In the genomic region with DNA sequence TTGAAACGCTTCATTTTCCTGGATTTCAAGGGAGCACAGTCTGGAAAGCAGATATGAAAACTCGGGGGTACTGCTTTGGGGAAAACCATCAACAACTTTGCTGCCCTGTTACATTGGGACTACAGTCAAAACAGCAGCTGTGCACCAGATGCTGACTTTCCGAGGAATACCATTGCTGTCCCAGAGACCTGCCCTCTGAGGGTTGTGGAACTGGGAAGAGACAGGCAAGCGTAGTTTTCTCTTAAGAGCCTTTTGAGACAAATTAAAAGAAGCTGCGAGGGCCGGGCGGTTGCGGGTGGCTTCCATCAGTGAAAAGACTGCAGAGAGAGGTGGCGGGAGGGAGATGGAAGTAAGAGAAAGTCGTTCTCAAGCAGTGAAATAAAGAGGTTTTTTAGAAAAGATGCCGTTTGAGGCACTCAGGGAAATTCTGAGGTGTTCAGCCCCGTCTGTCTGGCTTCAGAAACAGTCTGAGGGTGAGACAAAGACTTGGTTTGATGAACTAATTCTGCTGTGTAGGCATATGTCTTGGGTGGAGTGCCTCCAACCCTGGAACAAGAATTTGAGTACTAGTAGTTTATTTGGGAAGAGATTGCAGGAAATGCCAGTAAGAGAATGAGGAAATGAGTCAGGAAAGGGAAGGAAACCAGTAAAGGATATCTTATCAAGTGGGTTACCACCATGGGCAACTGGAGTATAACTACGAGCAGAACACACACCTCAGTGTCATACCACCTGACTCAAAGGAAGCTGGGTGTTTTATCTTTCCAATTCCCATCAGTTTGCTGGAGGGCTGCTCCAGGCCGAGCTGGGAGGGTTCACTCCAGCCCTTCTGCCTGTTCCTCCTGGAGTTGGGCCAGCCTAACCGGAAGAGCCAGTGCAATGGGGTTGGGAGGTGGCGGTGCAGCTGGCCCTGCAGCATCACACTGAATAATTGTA, we compare ENCODE assay signal across 8 cellular contexts.
DNase-seq lines count a peak whose midpoint lies in the region; ATAC-seq and TF ChIP-seq lines count a peak whose summit lies in the region.

No MANE protein-coding gene starts in this region.

- no peak overlapping the region for H3K4me3 Mint-ChIP-seq in activated B cell treated with CpG ODN at 0.5 μM for 24 hours

- H3K27me3 Mint-ChIP-seq in activated B cell treated with CpG ODN at 0.5 μM for 24 hours, result no peaks in the 10 kb centered on the region

- H3K27ac Mint-ChIP-seq in activated B cell treated with CpG ODN at 0.5 μM for 24 hours, result peak overlapping the region; percentile 82

- DNase-seq in ELF-1 (ENCODE audit: low read depth, low spot score) (peak; percentile 66), activated B cell treated with CpG ODN at 0.5 μM for 24 hours (no peak), heart left ventricle (peak; percentile 69 to 79 (median 70)), sciatic nerve (ENCODE audit: low spot score) (peak; percentile 71), SIG-M5 (lab: John Stamatoyannopoulos, UW) (no peak), COR-L47 (lab: John Stamatoyannopoulos, UW) (no peak)

- POLR2A ChIA-PET in activated B cell treated with CpG ODN at 0.5 μM for 24 hours (lab: Charles Lee), result interaction anchor here (1.3 kb wide), 3 partner anchors 26 to 74 kb away, joined by 3 to 6 read pairs (median 5); no protein-coding TSS in a partner anchor

- intact Hi-C loops in activated B cell treated with CpG ODN at 0.5 μM for 24 hours (cut with micrococcal nuclease) (loop anchor here (2.0 kb wide), 1 partner anchor 17 kb away; no protein-coding TSS in a partner anchor), heart left ventricle (cut with DNase I) (loop anchor here in 3 of 10 donors (5.0 to 10.0 kb wide), 5 partner anchors 74 to 449 kb away; partner anchors contain the start of gene TGFBR2 (in 2 of the 3)), sciatic nerve (cut with DNase I) (no loop called here)

- no peak for TF ChIP-seq POLR2A in heart left ventricle (IDR thresholded peaks at IDR 0.05)

- peaks cover 0 to 87% (median 33%) of the 10 kb centered on the region in 9 donors for H3K36me3 ChIP-seq in heart left ventricle

- ATAC-seq in activated B cell treated with CpG ODN at 0.5 μM for 24 hours (ENCODE audit: low read depth), result no peak
- peak; percentile 73 to 78 (median 76) for ATAC-seq in heart left ventricle
- peak; percentile 80 for ATAC-seq in sciatic nerve
- no peak for ATAC-seq in HG03280 (IDR thresholded peaks at IDR 0.05; ENCODE audit: unreplicated experiment)
- ATAC-seq in HG03571 (IDR thresholded peaks at IDR 0.05; ENCODE audit: unreplicated experiment), result no peak

- H3K27me3 ChIP-seq in heart left ventricle, result no peaks in the 10 kb centered on the region

- TF ChIP-seq CTCF in activated B cell treated with CpG ODN at 0.5 μM for 24 hours (IDR thresholded peaks at IDR 0.05) (no peak), heart left ventricle (IDR thresholded peaks at IDR 0.05) (no peak)

- H3K4me1 Mint-ChIP-seq in activated B cell treated with CpG ODN at 0.5 μM for 24 hours, result peaks cover 72% of the 10 kb centered on the region

- peaks cover 10 to 95% (median 81%) of the 10 kb centered on the region in 12 donors for H3K4me1 ChIP-seq in heart left ventricle

- H3K36me3 Mint-ChIP-seq in activated B cell treated with CpG ODN at 0.5 μM for 24 hours (ENCODE audit: low read depth), result peaks cover 91% of the 10 kb centered on the region

- H3K9me3 Mint-ChIP-seq in activated B cell treated with CpG ODN at 0.5 μM for 24 hours, result no peaks in the 10 kb centered on the region

- peak overlapping the region; percentile 44 to 81 (median 74) for H3K27ac ChIP-seq in heart left ventricle

- H3K9me3 ChIP-seq in heart left ventricle, result no peaks in the 10 kb centered on the region

- H3K4me3 ChIP-seq in heart left ventricle, result peak overlapping the region in 2 of 12 donors; percentile 3 to 6

- CTCF ChIA-PET in activated B cell treated with CpG ODN at 0.5 μM for 24 hours (lab: Charles Lee), result interaction anchor here (1.7 kb wide), 1 partner anchor 362 kb away, joined by 6 read pairs; no protein-coding TSS in a partner anchor

- WGBS in heart left ventricle, 4 donors, result 43 to 56% (median 49%) methylated on average over 16 of the region's 16 CpGs

Comparison
In these comparisons a context has a peak if more than half of its experiments do, and no peak if none do; other contexts are left out.
1. DNase-seq: peak in ELF-1 (single experiment), heart left ventricle (5 of 5) and sciatic nerve (single experiment); none in activated B cell treated with CpG ODN at 0.5 μM for 24 hours (single experiment), SIG-M5 (single experiment) and COR-L47 (single experiment).
2. ATAC-seq: peak in heart left ventricle (4 of 4) and sciatic nerve (single experiment); none in activated B cell treated with CpG ODN at 0.5 μM for 24 hours (single experiment), HG03280 (single experiment) and HG03571 (single experiment).